ENCODE assay signal across 7 cellular contexts in the genomic region with DNA sequence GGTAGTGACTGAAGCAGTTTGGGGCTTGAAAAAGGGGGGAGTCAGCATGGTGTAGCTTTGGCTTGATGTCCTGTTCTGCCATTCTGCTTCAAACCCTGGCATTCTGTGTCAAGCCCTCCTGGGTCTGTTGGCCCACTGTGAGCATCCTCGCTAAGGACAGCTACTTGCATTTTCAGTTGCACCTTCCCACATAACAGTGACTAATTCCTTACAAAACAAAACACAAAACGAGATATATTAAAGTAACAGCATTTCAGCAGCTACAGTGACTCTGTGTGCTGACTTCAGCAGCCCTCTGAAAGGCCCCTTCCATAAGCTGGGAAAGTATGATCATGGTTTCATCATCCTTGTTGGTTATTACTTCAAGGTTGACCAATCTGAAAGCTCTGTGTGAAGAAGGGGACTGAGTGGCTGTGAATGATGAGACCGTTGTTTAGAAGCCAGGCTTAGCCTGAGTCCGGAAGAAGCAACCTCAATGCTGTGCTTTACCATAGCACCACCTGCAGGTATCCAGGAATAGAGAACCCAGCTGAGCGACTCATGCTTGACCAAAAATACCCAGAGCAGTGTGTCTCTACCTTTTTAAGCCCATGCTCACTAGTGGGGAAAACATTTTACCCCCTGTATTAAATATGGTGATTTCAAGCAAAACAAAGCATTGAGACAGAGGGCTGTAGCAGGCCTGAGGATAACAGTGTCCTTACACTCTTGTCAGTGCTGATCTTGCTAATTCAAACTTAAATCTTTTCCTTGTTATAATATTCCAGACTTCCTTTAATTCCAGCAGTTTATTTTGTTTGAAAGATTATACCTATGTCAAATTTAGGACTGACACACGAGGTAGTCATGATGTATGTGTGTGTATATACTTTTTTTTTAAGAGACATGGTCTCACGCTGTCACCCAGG. TPM values are rescaled to one million over a fixed set of nuclear protein-coding genes. Genes with fewer than 3 reads are reported as not detected.
A peak's percentile ranks its signal among the peaks of the same experiment; 100 is the strongest.
DNase-seq lines count a peak whose midpoint lies in the region; ATAC-seq and TF ChIP-seq lines count a peak whose summit lies in the region.

No MANE protein-coding gene starts in this region.

- in situ Hi-C loops in astrocyte of the cerebellum (cut with HindIII; ENCODE audit: low sequenced_read_pairs), result no loop called here

- TF ChIP-seq CTCF in PC-9 (conservative IDR thresholded peaks at IDR 0.05), result peak; percentile 58
- TF ChIP-seq CTCF in astrocyte of the cerebellum (IDR thresholded peaks at IDR 0.05; ENCODE audit: low read depth, low read length, missing control alignments), result peak; percentile 81
- TF ChIP-seq CTCF in smooth muscle cell (IDR thresholded peaks at IDR 0.05; ENCODE audit: borderline replicate concordance, insufficient read depth, poor library complexity, severe bottlenecking), result peak; percentile 60

- no TSS peak for BruUV-seq in PC-9 (replicated peaks; lab: Mats Ljungman, UMichigan)

- CTCF ChIA-PET in PC-9 (lab: Charles Lee), result interaction anchor here (0.6 to 1.5 kb wide), 2 partner anchors 171 to 265 kb away, joined by 4 to 5 read pairs; partner anchors contain the start of gene TCTN3

- no peaks in the 10 kb centered on the region for H3K79me2 ChIP-seq in PC-9 (ENCODE audit: low read depth)
- no peaks in the 10 kb centered on the region for H3K79me2 ChIP-seq in smooth muscle cell (ENCODE audit: low read depth)

- H2AFZ ChIP-seq in PC-9 (no peak overlapping the region), smooth muscle cell (ENCODE audit: low read depth) (peak overlapping the region; percentile 56)

- H3K9ac ChIP-seq in smooth muscle cell (ENCODE audit: low read depth), result no peak overlapping the region

- ATAC-seq in GM19351 (IDR thresholded peaks at IDR 0.05; ENCODE audit: unreplicated experiment), result peak; percentile 95
- ATAC-seq in HG03196 (IDR thresholded peaks at IDR 0.05; ENCODE audit: unreplicated experiment), result peak; percentile 81

- WGBS in smooth muscle cell (ENCODE audit: low lambda C conversion rate), result 22% methylated on average over 7 of the region's 7 CpGs

- DNase-seq in Daoy (ENCODE audit: low read depth), result peak; percentile 32
- DNase-seq in PC-9, result peak in 1 of 2 experiments; percentile 7
- DNase-seq in astrocyte of the cerebellum (ENCODE audit: low read depth), result peak; percentile 35
- DNase-seq in hippocampal formation (lab: John Stamatoyannopoulos, UW), result peak; percentile 20 to 38
- DNase-seq in smooth muscle cell (lab: John Stamatoyannopoulos, UW; ENCODE audit: unreplicated experiment), result no peak

- intact Hi-C loops in PC-9 (cut with micrococcal nuclease; ENCODE audit: unreplicated experiment), result loop anchor here (1.0 to 10.0 kb wide), 2 partner anchors 171 to 490 kb away; no protein-coding TSS in a partner anchor

- POLR2A ChIA-PET in PC-9 (lab: Charles Lee; ENCODE audit: unreplicated experiment), result no interaction called here

- H3K36me3 ChIP-seq in PC-9 (ENCODE audit: low read depth) (no peaks in the 10 kb centered on the region), smooth muscle cell (ENCODE audit: low read depth) (no peaks in the 10 kb centered on the region)

- no peak overlapping the region for H3K4me2 ChIP-seq in PC-9
- peak overlapping the region; percentile 55 for H3K4me2 ChIP-seq in smooth muscle cell

- H3K27me3 ChIP-seq in PC-9 (ENCODE audit: insufficient read depth, low read depth), result no peaks in the 10 kb centered on the region
- H3K27me3 ChIP-seq in smooth muscle cell (ENCODE audit: low read depth), result no peaks in the 10 kb centered on the region

- H3K9me2 ChIP-seq in PC-9 (ENCODE audit: insufficient read depth), result no peaks in the 10 kb centered on the region

- H4K20me1 ChIP-seq in PC-9 (ENCODE audit: insufficient read depth) (no peaks in the 10 kb centered on the region), smooth muscle cell (ENCODE audit: low read depth) (no peaks in the 10 kb centered on the region)

- H3F3A ChIP-seq in PC-9 (ENCODE audit: insufficient read depth, low read depth), result no peaks in the 10 kb centered on the region
- no peaks in the 10 kb centered on the region for H3F3A ChIP-seq in smooth muscle cell (ENCODE audit: low read depth)

- H3K9me3 ChIP-seq in PC-9 (ENCODE audit: insufficient read depth, low read depth) (no peaks in the 10 kb centered on the region), smooth muscle cell (replicated peaks; ENCODE audit: low read depth) (no peaks in the 10 kb centered on the region)

- H3K27ac ChIP-seq in PC-9 (no peak overlapping the region), smooth muscle cell (ENCODE audit: low read depth) (peak overlapping the region; percentile 38)

- no peaks in the 10 kb centered on the region for H3K4me1 ChIP-seq in PC-9 (replicated peaks; ENCODE audit: insufficient read depth)
- H3K4me1 ChIP-seq in smooth muscle cell (ENCODE audit: low read depth), result no peaks in the 10 kb centered on the region

- H3K4me3 ChIP-seq in PC-9 (no peak overlapping the region), astrocyte of the cerebellum (ENCODE audit: low read depth, low read length) (no peak overlapping the region), smooth muscle cell (no peak overlapping the region)

RNA-seq across cellular contexts. Expression of gene CC2D2B, which starts 42.6 kb away (rescaled TPM):
- 0.29 TPM in 1 of 2 replicates, not detected in the other for total RNA-seq in Daoy (2014; rRNA removed; shearing (Covaris generic))
- total RNA-seq in PC-9 (2021), result not detected in 2 replicates
- not detected in 2 replicates for total RNA-seq in smooth muscle cell
- not detected in 2 replicates for polyA plus RNA-seq in smooth muscle cell
